1 cellular context compared by ENCODE assay signal in genomic region chr21:44836666-44837471, GRCh38.
TF ChIP-seq lines count a peak whose summit lies in the region.

No MANE protein-coding gene starts in this region.

TF ChIP-seq in HepG2, 621 proteins besides CTCF, POLR2A, EP300 and RAD21 (continues in another document):
- TF ChIP-seq ZNF615 (CRISPR knock-in tag; IDR thresholded peaks at IDR 0.05; ENCODE audit: borderline replicate concordance) (no peak), NAIF1 (CRISPR knock-in tag; IDR thresholded peaks at IDR 0.05; ENCODE audit: borderline replicate concordance) (no peak), ZMAT3 (CRISPR knock-in tag; conservative IDR thresholded peaks at IDR 0.05) (no peak), THAP8 (CRISPR knock-in tag; IDR thresholded peaks at IDR 0.05; ENCODE audit: borderline replicate concordance) (no peak), XBP1 (CRISPR knock-in tag; IDR thresholded peaks at IDR 0.05) (no peak), IKZF4 (CRISPR knock-in tag; IDR thresholded peaks at IDR 0.05; ENCODE audit: borderline replicate concordance, low read depth, not compliant biosample characterization) (peak; percentile 42), XRCC5 (optimal IDR thresholded peaks at IDR 0.05; ENCODE audit: low read length) (no peak), ZNF646 (CRISPR knock-in tag; IDR thresholded peaks at IDR 0.05) (no peak), ZNF709 (CRISPR knock-in tag; IDR thresholded peaks at IDR 0.05) (no peak), DPF2 (CRISPR knock-in tag; IDR thresholded peaks at IDR 0.05; ENCODE audit: borderline replicate concordance, low read depth) (no peak), LCORL (IDR thresholded peaks at IDR 0.05) (no peak), LCORL (CRISPR knock-in tag; IDR thresholded peaks at IDR 0.05) (0 out of 2 replicates have a peak, but pooled peaks have one; percentile 22), PAWR (CRISPR knock-in tag; IDR thresholded peaks at IDR 0.05; ENCODE audit: borderline replicate concordance) (no peak), CREM (IDR thresholded peaks at IDR 0.05) (no peak), CREM (CRISPR knock-in tag; IDR thresholded peaks at IDR 0.05) (no peak), ATF7-NPFF (CRISPR knock-in tag; IDR thresholded peaks at IDR 0.05; ENCODE audit: low read depth) (no peak), BCL3 (CRISPR knock-in tag; IDR thresholded peaks at IDR 0.05) (no peak), ZNF614 (CRISPR knock-in tag; IDR thresholded peaks at IDR 0.05; ENCODE audit: borderline replicate concordance) (no peak), ZSCAN25 (CRISPR knock-in tag; IDR thresholded peaks at IDR 0.05) (0 out of 2 replicates have a peak, but pooled peaks have one; percentile 24), FOXC1 (CRISPR knock-in tag; IDR thresholded peaks at IDR 0.05; ENCODE audit: borderline replicate concordance) (no peak; the same call in 1 of the 2 replicates), TCF7 (IDR thresholded peaks at IDR 0.05; ENCODE audit: low read depth) (no peak), NFKB2 (CRISPR knock-in tag; IDR thresholded peaks at IDR 0.05; ENCODE audit: borderline replicate concordance) (no peak), ZNF687 (CRISPR knock-in tag; IDR thresholded peaks at IDR 0.05) (peak; percentile 85), ZNF20 (CRISPR knock-in tag; IDR thresholded peaks at IDR 0.05) (no peak), FOSL2 (CRISPR knock-in tag; IDR thresholded peaks at IDR 0.05) (no peak), ZNF337 (CRISPR knock-in tag; IDR thresholded peaks at IDR 0.05; ENCODE audit: borderline replicate concordance, low read depth) (no peak), SP140L (CRISPR knock-in tag; IDR thresholded peaks at IDR 0.05; ENCODE audit: borderline replicate concordance) (no peak), TFE3 (CRISPR knock-in tag; IDR thresholded peaks at IDR 0.05) (peak; percentile 55), PREB (CRISPR knock-in tag; IDR thresholded peaks at IDR 0.05) (no peak), POGK (CRISPR knock-in tag; conservative IDR thresholded peaks at IDR 0.05) (peak; percentile 73; the same call in 1 of the 2 replicates), NFKBIZ (CRISPR knock-in tag; IDR thresholded peaks at IDR 0.05) (no peak), ZSCAN5A (CRISPR knock-in tag; IDR thresholded peaks at IDR 0.05; ENCODE audit: borderline replicate concordance) (no peak), ZSCAN31 (CRISPR knock-in tag; IDR thresholded peaks at IDR 0.05; ENCODE audit: low read depth) (no peak), PLSCR1 (CRISPR knock-in tag; IDR thresholded peaks at IDR 0.05; ENCODE audit: borderline replicate concordance) (no peak), RXRB (CRISPR knock-in tag; IDR thresholded peaks at IDR 0.05; ENCODE audit: borderline replicate concordance) (peak; percentile 81), AHR (CRISPR knock-in tag; IDR thresholded peaks at IDR 0.05) (no peak), MLXIP (CRISPR knock-in tag; IDR thresholded peaks at IDR 0.05; ENCODE audit: borderline replicate concordance) (no peak)
